In the genomic region with DNA sequence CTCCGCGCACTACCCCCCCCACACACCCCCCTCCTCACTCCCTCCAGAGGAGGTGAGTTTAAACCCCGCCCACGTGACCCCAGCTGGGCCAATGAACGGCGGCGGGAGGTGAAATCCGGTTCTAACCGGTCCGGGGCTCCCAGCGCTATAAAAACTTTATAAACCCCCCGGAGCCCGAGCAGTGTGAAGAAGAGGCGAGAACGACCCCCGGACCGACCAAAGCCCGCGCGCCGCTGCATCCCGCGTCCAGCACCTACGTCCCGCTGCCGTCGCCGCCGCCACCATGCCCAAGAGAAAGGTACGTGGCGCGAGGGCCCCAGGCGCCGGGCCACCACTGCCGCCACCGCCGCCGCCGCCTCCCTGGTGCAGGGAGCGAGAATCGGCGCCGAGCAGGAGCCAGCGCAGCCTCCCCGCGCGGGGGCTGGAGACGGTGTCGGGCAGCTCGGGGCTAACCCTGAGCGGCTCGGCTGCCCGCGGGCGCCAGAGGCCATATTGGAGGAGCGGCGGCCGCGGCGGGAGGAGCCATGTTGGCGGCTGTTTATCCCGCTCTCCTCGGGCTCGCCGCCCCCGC, we compare ENCODE assay signal across 1 cellular context.
TF ChIP-seq lines count a peak whose summit lies in the region.

A gene (plus strand): TSS at position 111 of the 571 bp plus-strand sequence. CDS start 173 bp downstream, at position 284.

TF ChIP-seq in K562, 482 proteins besides CTCF, POLR2A, EP300 and RAD21 (continued from another document and continues in another):
- TF ChIP-seq, protein P1, sequence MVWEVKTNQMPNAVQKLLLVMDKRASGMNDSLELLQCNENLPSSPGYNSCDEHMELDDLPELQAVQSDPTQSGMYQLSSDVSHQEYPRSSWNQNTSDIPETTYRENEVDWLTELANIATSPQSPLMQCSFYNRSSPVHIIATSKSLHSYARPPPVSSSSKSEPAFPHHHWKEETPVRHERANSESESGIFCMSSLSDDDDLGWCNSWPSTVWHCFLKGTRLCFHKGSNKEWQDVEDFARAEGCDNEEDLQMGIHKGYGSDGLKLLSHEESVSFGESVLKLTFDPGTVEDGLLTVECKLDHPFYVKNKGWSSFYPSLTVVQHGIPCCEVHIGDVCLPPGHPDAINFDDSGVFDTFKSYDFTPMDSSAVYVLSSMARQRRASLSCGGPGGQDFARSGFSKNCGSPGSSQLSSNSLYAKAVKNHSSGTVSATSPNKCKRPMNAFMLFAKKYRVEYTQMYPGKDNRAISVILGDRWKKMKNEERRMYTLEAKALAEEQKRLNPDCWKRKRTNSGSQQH (CRISPR knock-in tag; IDR thresholded peaks at IDR 0.05), result no peak
- TF ChIP-seq, protein P2, sequence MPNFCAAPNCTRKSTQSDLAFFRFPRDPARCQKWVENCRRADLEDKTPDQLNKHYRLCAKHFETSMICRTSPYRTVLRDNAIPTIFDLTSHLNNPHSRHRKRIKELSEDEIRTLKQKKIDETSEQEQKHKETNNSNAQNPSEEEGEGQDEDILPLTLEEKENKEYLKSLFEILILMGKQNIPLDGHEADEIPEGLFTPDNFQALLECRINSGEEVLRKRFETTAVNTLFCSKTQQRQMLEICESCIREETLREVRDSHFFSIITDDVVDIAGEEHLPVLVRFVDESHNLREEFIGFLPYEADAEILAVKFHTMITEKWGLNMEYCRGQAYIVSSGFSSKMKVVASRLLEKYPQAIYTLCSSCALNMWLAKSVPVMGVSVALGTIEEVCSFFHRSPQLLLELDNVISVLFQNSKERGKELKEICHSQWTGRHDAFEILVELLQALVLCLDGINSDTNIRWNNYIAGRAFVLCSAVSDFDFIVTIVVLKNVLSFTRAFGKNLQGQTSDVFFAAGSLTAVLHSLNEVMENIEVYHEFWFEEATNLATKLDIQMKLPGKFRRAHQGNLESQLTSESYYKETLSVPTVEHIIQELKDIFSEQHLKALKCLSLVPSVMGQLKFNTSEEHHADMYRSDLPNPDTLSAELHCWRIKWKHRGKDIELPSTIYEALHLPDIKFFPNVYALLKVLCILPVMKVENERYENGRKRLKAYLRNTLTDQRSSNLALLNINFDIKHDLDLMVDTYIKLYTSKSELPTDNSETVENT (CRISPR knock-in tag; IDR thresholded peaks at IDR 0.05), result peak; percentile 72; the same call in 1 of the 2 replicates
- TF ChIP-seq TGIF2 (CRISPR knock-in tag; IDR thresholded peaks at IDR 0.05), result peak; percentile 93
- TF ChIP-seq MYBL2 (IDR thresholded peaks at IDR 0.05; ENCODE audit: low read depth), result peak; percentile 2; the same call in 1 of the 2 replicates
- TF ChIP-seq MYBL2 (CRISPR knock-in tag; IDR thresholded peaks at IDR 0.05; ENCODE audit: borderline replicate concordance), result no peak
- TF ChIP-seq TEAD4 (IDR thresholded peaks at IDR 0.05; ENCODE audit: low read length), result no peak
- TF ChIP-seq TEAD4 (CRISPR knock-in tag; IDR thresholded peaks at IDR 0.05; ENCODE audit: borderline replicate concordance), result no peak
- no peak for TF ChIP-seq SETDB1 (IDR thresholded peaks at IDR 0.05; ENCODE audit: low read length)
- no peak for TF ChIP-seq ZNF445 (CRISPR knock-in tag; IDR thresholded peaks at IDR 0.05; ENCODE audit: low read depth)
- TF ChIP-seq JUND (IDR thresholded peaks at IDR 0.05; ENCODE audit: borderline replicate concordance, low read depth, low read length), result peak; percentile 41; the same call in 1 of the 2 replicates
- TF ChIP-seq JUND (tag; IDR thresholded peaks at IDR 0.05; ENCODE audit: borderline replicate concordance, low read depth, low read length), result no peak; the same call in 2 of the 3 replicates
- TF ChIP-seq, protein P3, sequence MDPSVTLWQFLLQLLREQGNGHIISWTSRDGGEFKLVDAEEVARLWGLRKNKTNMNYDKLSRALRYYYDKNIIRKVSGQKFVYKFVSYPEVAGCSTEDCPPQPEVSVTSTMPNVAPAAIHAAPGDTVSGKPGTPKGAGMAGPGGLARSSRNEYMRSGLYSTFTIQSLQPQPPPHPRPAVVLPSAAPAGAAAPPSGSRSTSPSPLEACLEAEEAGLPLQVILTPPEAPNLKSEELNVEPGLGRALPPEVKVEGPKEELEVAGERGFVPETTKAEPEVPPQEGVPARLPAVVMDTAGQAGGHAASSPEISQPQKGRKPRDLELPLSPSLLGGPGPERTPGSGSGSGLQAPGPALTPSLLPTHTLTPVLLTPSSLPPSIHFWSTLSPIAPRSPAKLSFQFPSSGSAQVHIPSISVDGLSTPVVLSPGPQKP (CRISPR knock-in tag; IDR thresholded peaks at IDR 0.05), result no peak
- peak; percentile 80; the same call in 1 of the 2 replicates for TF ChIP-seq ZNF584 (CRISPR knock-in tag; IDR thresholded peaks at IDR 0.05; ENCODE audit: low read depth)
- TF ChIP-seq HIVEP1 (CRISPR knock-in tag; IDR thresholded peaks at IDR 0.05), result no peak
- TF ChIP-seq, protein P4, sequence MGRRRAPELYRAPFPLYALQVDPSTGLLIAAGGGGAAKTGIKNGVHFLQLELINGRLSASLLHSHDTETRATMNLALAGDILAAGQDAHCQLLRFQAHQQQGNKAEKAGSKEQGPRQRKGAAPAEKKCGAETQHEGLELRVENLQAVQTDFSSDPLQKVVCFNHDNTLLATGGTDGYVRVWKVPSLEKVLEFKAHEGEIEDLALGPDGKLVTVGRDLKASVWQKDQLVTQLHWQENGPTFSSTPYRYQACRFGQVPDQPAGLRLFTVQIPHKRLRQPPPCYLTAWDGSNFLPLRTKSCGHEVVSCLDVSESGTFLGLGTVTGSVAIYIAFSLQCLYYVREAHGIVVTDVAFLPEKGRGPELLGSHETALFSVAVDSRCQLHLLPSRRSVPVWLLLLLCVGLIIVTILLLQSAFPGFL (CRISPR knock-in tag; IDR thresholded peaks at IDR 0.05), result no peak
- peak; percentile 79; the same call in 1 of the 2 replicates for TF ChIP-seq PRMT5 (CRISPR knock-in tag; IDR thresholded peaks at IDR 0.05)
- TF ChIP-seq, protein P5, sequence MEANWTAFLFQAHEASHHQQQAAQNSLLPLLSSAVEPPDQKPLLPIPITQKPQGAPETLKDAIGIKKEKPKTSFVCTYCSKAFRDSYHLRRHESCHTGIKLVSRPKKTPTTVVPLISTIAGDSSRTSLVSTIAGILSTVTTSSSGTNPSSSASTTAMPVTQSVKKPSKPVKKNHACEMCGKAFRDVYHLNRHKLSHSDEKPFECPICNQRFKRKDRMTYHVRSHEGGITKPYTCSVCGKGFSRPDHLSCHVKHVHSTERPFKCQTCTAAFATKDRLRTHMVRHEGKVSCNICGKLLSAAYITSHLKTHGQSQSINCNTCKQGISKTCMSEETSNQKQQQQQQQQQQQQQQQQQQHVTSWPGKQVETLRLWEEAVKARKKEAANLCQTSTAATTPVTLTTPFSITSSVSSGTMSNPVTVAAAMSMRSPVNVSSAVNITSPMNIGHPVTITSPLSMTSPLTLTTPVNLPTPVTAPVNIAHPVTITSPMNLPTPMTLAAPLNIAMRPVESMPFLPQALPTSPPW (CRISPR knock-in tag; IDR thresholded peaks at IDR 0.05), result peak; percentile 91
- no peak for TF ChIP-seq SP2 (IDR thresholded peaks at IDR 0.05; ENCODE audit: extremely low read depth, low read depth, low read length, poor library complexity, severe bottlenecking)
- no peak for TF ChIP-seq LCOR (CRISPR knock-in tag; IDR thresholded peaks at IDR 0.05)
- TF ChIP-seq, protein P6, sequence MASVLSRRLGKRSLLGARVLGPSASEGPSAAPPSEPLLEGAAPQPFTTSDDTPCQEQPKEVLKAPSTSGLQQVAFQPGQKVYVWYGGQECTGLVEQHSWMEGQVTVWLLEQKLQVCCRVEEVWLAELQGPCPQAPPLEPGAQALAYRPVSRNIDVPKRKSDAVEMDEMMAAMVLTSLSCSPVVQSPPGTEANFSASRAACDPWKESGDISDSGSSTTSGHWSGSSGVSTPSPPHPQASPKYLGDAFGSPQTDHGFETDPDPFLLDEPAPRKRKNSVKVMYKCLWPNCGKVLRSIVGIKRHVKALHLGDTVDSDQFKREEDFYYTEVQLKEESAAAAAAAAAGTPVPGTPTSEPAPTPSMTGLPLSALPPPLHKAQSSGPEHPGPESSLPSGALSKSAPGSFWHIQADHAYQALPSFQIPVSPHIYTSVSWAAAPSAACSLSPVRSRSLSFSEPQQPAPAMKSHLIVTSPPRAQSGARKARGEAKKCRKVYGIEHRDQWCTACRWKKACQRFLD (CRISPR knock-in tag; IDR thresholded peaks at IDR 0.05), result peak; percentile 88; the same call in 1 of the 2 replicates
- TF ChIP-seq HLTF (IDR thresholded peaks at IDR 0.05), result no peak
- no peak for TF ChIP-seq BRCA1 (IDR thresholded peaks at IDR 0.05)
- TF ChIP-seq BRCA1 (CRISPR knock-in tag; IDR thresholded peaks at IDR 0.05), result peak; percentile 85; the same call in 1 of the 2 replicates
- TF ChIP-seq ZBTB17 (CRISPR knock-in tag; IDR thresholded peaks at IDR 0.05), result no peak
- TF ChIP-seq, protein P7, sequence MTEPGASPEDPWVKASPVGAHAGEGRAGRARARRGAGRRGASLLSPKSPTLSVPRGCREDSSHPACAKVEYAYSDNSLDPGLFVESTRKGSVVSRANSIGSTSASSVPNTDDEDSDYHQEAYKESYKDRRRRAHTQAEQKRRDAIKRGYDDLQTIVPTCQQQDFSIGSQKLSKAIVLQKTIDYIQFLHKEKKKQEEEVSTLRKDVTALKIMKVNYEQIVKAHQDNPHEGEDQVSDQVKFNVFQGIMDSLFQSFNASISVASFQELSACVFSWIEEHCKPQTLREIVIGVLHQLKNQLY (CRISPR knock-in tag; conservative IDR thresholded peaks at IDR 0.05), result peak in 1 of 2 experiments; percentile 71; a peak in 1 of 4 replicates
- TF ChIP-seq PCBP1 (IDR thresholded peaks at IDR 0.05; ENCODE audit: low read depth, low read length, poor library complexity, severe bottlenecking), result peak; percentile 84
- TF ChIP-seq, protein P8, sequence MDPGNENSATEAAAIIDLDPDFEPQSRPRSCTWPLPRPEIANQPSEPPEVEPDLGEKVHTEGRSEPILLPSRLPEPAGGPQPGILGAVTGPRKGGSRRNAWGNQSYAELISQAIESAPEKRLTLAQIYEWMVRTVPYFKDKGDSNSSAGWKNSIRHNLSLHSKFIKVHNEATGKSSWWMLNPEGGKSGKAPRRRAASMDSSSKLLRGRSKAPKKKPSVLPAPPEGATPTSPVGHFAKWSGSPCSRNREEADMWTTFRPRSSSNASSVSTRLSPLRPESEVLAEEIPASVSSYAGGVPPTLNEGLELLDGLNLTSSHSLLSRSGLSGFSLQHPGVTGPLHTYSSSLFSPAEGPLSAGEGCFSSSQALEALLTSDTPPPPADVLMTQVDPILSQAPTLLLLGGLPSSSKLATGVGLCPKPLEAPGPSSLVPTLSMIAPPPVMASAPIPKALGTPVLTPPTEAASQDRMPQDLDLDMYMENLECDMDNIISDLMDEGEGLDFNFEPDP (CRISPR knock-in tag; IDR thresholded peaks at IDR 0.05), result peak; percentile 74; the same call in 1 of the 2 replicates
- TF ChIP-seq, protein P9, sequence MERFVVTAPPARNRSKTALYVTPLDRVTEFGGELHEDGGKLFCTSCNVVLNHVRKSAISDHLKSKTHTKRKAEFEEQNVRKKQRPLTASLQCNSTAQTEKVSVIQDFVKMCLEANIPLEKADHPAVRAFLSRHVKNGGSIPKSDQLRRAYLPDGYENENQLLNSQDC (CRISPR knock-in tag; IDR thresholded peaks at IDR 0.05), result no peak
- TF ChIP-seq, protein P10, sequence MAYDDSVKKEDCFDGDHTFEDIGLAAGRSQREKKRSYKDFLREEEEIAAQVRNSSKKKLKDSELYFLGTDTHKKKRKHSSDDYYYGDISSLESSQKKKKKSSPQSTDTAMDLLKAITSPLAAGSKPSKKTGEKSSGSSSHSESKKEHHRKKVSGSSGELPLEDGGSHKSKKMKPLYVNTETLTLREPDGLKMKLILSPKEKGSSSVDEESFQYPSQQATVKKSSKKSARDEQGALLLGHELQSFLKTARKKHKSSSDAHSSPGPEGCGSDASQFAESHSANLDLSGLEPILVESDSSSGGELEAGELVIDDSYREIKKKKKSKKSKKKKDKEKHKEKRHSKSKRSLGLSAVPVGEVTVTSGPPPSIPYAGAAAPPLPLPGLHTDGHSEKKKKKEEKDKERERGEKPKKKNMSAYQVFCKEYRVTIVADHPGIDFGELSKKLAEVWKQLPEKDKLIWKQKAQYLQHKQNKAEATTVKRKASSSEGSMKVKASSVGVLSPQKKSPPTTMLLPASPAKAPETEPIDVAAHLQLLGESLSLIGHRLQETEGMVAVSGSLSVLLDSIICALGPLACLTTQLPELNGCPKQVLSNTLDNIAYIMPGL (CRISPR knock-in tag; IDR thresholded peaks at IDR 0.05), result peak; percentile 72; the same call in 1 of the 2 replicates
- no peak for TF ChIP-seq FOXM1 (IDR thresholded peaks at IDR 0.05; ENCODE audit: low read depth)
- peak; percentile 95 for TF ChIP-seq FOXM1 (CRISPR knock-in tag; IDR thresholded peaks at IDR 0.05; ENCODE audit: low read depth)
- TF ChIP-seq POLR2H (tag; IDR thresholded peaks at IDR 0.05; ENCODE audit: low read depth), result peak; percentile 95
- peak; percentile 88 for TF ChIP-seq TBP (optimal IDR thresholded peaks at IDR 0.05; ENCODE audit: low read depth, low read length)
- TF ChIP-seq, protein P11, sequence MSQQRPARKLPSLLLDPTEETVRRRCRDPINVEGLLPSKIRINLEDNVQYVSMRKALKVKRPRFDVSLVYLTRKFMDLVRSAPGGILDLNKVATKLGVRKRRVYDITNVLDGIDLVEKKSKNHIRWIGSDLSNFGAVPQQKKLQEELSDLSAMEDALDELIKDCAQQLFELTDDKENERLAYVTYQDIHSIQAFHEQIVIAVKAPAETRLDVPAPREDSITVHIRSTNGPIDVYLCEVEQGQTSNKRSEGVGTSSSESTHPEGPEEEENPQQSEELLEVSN (IDR thresholded peaks at IDR 0.05; ENCODE audit: borderline replicate concordance in 1 of 2, extremely low read depth in 1 of 2, insufficient read depth in 1 of 2, insufficient read length in 1 of 2, low read depth in 1 of 2, low read length in 1 of 2, poor library complexity in 1 of 2, severe bottlenecking in 1 of 2), result no peak
- TF ChIP-seq, protein P12, sequence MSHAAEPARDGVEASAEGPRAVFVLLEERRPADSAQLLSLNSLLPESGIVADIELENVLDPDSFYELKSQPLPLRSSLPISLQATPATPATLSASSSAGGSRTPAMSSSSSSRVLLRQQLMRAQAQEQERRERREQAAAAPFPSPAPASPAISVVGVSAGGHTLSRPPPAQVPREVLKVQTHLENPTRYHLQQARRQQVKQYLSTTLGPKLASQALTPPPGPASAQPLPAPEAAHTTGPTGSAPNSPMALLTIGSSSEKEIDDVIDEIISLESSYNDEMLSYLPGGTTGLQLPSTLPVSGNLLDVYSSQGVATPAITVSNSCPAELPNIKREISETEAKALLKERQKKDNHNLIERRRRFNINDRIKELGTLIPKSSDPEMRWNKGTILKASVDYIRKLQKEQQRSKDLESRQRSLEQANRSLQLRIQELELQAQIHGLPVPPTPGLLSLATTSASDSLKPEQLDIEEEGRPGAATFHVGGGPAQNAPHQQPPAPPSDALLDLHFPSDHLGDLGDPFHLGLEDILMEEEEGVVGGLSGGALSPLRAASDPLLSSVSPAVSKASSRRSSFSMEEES (CRISPR knock-in tag; IDR thresholded peaks at IDR 0.05), result peak; percentile 91
- peak; percentile 63 for TF ChIP-seq STAG1 (CRISPR knock-in tag; IDR thresholded peaks at IDR 0.05; ENCODE audit: borderline replicate concordance)
- peak; percentile 11; the same call in 1 of the 2 replicates for TF ChIP-seq ZNF444 (CRISPR knock-in tag; IDR thresholded peaks at IDR 0.05)
- TF ChIP-seq, protein P13, sequence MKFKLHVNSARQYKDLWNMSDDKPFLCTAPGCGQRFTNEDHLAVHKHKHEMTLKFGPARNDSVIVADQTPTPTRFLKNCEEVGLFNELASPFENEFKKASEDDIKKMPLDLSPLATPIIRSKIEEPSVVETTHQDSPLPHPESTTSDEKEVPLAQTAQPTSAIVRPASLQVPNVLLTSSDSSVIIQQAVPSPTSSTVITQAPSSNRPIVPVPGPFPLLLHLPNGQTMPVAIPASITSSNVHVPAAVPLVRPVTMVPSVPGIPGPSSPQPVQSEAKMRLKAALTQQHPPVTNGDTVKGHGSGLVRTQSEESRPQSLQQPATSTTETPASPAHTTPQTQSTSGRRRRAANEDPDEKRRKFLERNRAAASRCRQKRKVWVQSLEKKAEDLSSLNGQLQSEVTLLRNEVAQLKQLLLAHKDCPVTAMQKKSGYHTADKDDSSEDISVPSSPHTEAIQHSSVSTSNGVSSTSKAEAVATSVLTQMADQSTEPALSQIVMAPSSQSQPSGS (CRISPR knock-in tag; IDR thresholded peaks at IDR 0.05), result 0 out of 2 replicates have a peak, but pooled peaks have one; percentile 53
- TF ChIP-seq SNIP1 (IDR thresholded peaks at IDR 0.05; ENCODE audit: low read depth), result no peak
- TF ChIP-seq ESRRA (IDR thresholded peaks at IDR 0.05; ENCODE audit: borderline replicate concordance, low read depth), result no peak
